In the genomic region with DNA sequence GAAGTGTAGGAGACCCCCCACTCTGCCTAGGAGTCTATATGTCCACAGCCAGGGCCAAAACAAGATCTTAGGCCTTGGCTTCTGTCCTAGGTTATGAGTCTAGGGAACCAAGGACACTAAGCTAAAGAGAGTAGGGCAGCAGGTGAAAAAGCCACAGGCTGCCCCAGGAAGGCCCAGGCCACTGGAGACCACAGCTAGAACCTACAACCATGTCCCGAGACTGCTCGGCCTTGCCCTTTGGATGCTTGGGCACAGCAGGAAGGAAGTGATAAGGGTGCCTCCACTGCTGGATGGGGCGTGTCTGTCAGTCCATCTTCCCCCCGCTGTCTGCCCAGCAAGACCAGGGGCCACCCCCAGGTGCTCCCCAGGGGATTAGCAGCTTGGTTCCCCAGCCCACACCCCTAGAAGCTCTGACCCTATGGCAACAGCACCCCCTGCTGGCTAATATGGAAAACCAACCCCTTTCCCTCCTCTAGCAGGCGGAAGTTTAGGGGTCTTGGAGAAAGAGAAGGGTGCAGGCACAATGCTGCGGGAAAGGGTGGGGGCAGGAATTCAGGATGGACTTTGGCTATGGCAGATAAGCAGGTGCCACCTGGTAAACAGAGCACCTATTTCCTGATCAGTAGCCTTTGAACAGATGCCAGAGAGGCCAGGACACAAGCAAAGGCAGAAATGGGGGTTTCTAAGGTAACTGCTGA, we compare ENCODE assay signal across 1 cellular context.
TF ChIP-seq lines count a peak whose summit lies in the region.

No MANE protein-coding gene starts in this region.

TF ChIP-seq in SK-N-SH treated with all-trans-retinoic acid at 6 μM for 48 hours, 23 proteins besides CTCF, POLR2A, EP300 and RAD21 (continued from another document):
- TF ChIP-seq, protein P1, sequence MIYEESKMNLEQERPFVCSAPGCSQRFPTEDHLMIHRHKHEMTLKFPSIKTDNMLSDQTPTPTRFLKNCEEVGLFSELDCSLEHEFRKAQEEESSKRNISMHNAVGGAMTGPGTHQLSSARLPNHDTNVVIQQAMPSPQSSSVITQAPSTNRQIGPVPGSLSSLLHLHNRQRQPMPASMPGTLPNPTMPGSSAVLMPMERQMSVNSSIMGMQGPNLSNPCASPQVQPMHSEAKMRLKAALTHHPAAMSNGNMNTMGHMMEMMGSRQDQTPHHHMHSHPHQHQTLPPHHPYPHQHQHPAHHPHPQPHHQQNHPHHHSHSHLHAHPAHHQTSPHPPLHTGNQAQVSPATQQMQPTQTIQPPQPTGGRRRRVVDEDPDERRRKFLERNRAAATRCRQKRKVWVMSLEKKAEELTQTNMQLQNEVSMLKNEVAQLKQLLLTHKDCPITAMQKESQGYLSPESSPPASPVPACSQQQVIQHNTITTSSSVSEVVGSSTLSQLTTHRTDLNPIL (CRISPR knock-in tag; IDR thresholded peaks at IDR 0.05; ENCODE audit: low read depth), result no peak
- TF ChIP-seq, protein P2, sequence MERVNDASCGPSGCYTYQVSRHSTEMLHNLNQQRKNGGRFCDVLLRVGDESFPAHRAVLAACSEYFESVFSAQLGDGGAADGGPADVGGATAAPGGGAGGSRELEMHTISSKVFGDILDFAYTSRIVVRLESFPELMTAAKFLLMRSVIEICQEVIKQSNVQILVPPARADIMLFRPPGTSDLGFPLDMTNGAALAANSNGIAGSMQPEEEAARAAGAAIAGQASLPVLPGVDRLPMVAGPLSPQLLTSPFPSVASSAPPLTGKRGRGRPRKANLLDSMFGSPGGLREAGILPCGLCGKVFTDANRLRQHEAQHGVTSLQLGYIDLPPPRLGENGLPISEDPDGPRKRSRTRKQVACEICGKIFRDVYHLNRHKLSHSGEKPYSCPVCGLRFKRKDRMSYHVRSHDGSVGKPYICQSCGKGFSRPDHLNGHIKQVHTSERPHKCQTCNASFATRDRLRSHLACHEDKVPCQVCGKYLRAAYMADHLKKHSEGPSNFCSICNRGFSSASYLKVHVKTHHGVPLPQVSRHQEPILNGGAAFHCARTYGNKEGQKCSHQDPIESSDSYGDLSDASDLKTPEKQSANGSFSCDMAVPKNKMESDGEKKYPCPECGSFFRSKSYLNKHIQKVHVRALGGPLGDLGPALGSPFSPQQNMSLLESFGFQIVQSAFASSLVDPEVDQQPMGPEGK (CRISPR knock-in tag; IDR thresholded peaks at IDR 0.05; ENCODE audit: borderline replicate concordance), result no peak
- TF ChIP-seq ZNF565 (CRISPR knock-in tag; conservative IDR thresholded peaks at IDR 0.05; ENCODE audit: low read depth) (no peak), ZNF8 (CRISPR knock-in tag; IDR thresholded peaks at IDR 0.05) (no peak)
